In genomic region chr3:107884028-107884427, GRCh38 we compare ENCODE assay signal across 34 cellular contexts.
"Had no signal": no experiment of that assay in that cellular context is flagged by ENCODE, and none has a peak within 500 bp of the region (broad histone marks: within the 10 kb centered on the region; RNA-seq: fewer than 3 reads in every experiment).

No MANE protein-coding gene starts in this region.

- H3K4me1 ChIP-seq: adrenal gland, body of pancreas, breast epithelium had no signal

- H3K27ac ChIP-seq: adrenal gland, body of pancreas, brain microvascular endothelial cell, breast epithelium, WERI-Rb-1 had no signal

- ATAC-seq: activated CD4-positive, alpha-beta T cell treated with anti-CD3 and anti-CD28 coated beads for 36 hours; activated CD4-positive, CD25-positive, alpha-beta regulatory T cell treated with anti-CD3 and anti-CD28 coated beads, Interleukin-2, amount 50 U/mL, for 24 hours; activated CD8-positive, alpha-beta memory T cell treated with anti-CD3 and anti-CD28 coated beads, Interleukin-2, amount 10 ng/mL, durations not matched to agents 7 days and 5 days; activated CD8-positive, alpha-beta T cell treated with anti-CD3 and anti-CD28 coated beads, Interleukin-2, amount 10 ng/mL, durations not matched to agents 7 days and 5 days; activated naive CD4-positive, alpha-beta T cell treated with anti-CD3 and anti-CD28 coated beads, Interleukin-2, amount 50 U/mL, for 72 hours; activated T-cell treated with anti-CD3 and anti-CD28 coated beads, Interleukin-2, amount 50 U/mL, for 4 hours; activated T-cell treated with anti-CD3 and anti-CD28 coated beads, Interleukin-2, amount 50 U/mL, for 72 hours; activated T-helper 17 cell treated with anti-CD3 and anti-CD28 coated beads, Interleukin-2, amount 50 U/mL, for 72 hours; body of pancreas had no signal

- H3K9me3 ChIP-seq: adrenal gland, body of pancreas, breast epithelium had no signal

- DNase-seq: activated CD4-positive, alpha-beta memory T cell treated with anti-CD3 and anti-CD28 coated beads, Interleukin-2, amount 10 ng/mL, durations not matched to agents 7 days and 5 days; activated CD4-positive, alpha-beta T cell treated with anti-CD3 and anti-CD28 coated beads for 1 hour; activated CD4-positive, alpha-beta T cell treated with anti-CD3 and anti-CD28 coated beads for 36 hours; activated CD4-positive, alpha-beta T cell treated with anti-CD3 and anti-CD28 coated beads for 48 hours; activated CD4-positive, alpha-beta T cell treated with anti-CD3 and anti-CD28 coated beads, Interleukin-2, amount 10 ng/mL, durations not matched to agents 7 days and 5 days; activated CD4-positive, alpha-beta T cell treated with anti-CD3 and anti-CD28 coated beads, Interleukin-2, amount 50 U/mL, for 48 hours; activated CD4-positive, CD25-positive, alpha-beta regulatory T cell; activated CD8-positive, alpha-beta memory T cell treated with anti-CD3 and anti-CD28 coated beads for 24 hours; activated CD8-positive, alpha-beta memory T cell treated with anti-CD3 and anti-CD28 coated beads, Interleukin-2, amount 10 ng/mL, durations not matched to agents 7 days and 5 days; activated CD8-positive, alpha-beta memory T cell treated with anti-CD3 and anti-CD28 coated beads, Interleukin-2, amount 50 U/mL, for 48 hours; activated CD8-positive, alpha-beta T cell treated with anti-CD3 and anti-CD28 coated beads, Interleukin-2, amount 10 ng/mL, durations not matched to agents 7 days and 5 days; activated effector memory CD4-positive, alpha-beta T cell treated with anti-CD3 and anti-CD28 coated beads, Interleukin-2, amount 50 U/mL, for 16 hours; activated gamma-delta T cell treated with Interleukin-2 at 50 U/mL for 16 hours; activated naive CD4-positive, alpha-beta T cell; activated naive CD4-positive, alpha-beta T cell treated with anti-CD3 and anti-CD28 coated beads for 36 hours; activated naive CD4-positive, alpha-beta T cell treated with anti-CD3 and anti-CD28 coated beads, Interleukin-2, amount 50 U/mL, for 16 hours; activated naive CD8-positive, alpha-beta T cell treated with anti-CD3 and anti-CD28 coated beads for 36 hours; activated T-cell treated with anti-CD3 and anti-CD28 coated beads, Interleukin-2, amount 50 U/mL, for 4 hours; activated T-cell treated with anti-CD3 and anti-CD28 coated beads, Interleukin-2, amount 50 U/mL, for 72 hours; adrenal gland; amniotic stem cell; aorta; body of pancreas; brain microvascular endothelial cell; central memory CD4-positive, alpha-beta T cell; T-helper 1 cell; T-helper 2 cell; T-helper 9 cell; WERI-Rb-1 had no signal

- FAIRE-seq: astrocyte had no signal

- H3K4me3 ChIP-seq: adrenal gland, body of pancreas, breast epithelium had no signal

- H3K36me3 ChIP-seq: adrenal gland, brain microvascular endothelial cell, breast epithelium, WERI-Rb-1 had no signal

- H3K27me3 ChIP-seq: adrenal gland, body of pancreas, brain microvascular endothelial cell, breast epithelium had no signal
